1 cellular context compared by ENCODE assay signal in the genomic region with DNA sequence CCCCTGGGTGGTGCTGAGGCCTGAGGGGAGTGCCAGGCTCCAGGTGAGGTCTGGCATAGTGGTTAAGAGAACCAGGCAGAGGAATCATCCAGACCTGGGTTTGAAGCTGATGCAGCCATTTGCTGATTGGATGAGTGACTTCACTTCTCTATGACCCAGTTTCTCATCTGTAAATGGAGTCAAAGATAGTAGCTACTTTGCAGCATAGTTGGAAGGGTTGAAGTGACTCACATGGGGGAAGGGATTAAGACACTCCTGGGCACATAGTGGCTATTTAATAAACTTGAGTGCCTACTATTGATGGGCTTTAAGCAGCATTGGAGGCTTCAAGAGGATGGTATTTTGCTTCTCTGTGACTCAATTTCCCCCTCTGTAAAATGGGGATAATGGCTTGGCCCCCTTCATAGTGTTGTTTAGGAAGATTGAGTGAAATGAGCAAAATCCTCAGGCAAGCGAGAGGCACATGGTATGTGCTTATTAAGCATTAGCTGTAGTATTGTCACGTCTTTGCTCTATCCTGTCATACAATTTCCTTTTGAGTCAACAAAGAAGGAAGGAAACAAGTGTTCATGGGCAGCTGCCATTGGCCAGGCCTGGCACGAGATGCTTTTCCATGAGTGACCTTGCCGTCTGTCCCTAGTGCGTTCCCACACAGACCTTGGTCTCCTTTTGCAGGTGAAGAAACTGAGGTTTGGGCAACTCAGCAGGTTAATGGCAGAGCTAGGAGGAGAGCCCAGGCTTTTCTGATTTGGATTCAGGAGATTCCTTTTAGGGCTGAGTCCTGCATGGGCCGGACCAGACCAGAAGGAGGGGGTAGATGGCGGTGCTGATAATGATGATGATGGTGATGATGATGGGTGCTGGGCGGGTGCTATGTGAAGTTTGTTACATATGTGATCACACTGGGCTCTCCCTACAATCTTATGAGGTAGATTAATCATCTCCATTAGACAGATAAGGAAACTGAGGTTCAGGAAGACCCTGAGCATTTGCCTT.
TF ChIP-seq lines count a peak whose summit lies in the region.

No MANE protein-coding gene starts in this region.

TF ChIP-seq in IMR-90, 13 proteins besides CTCF, POLR2A, EP300 and RAD21:
- TF ChIP-seq MXI1 (IDR thresholded peaks at IDR 0.05; ENCODE audit: borderline replicate concordance, low read depth, low read length) (no peak), RCOR1 (IDR thresholded peaks at IDR 0.05; ENCODE audit: insufficient replicate concordance, low read length) (no peak), FOS (IDR thresholded peaks at IDR 0.05; ENCODE audit: low read depth, low read length) (no peak), CEBPB (IDR thresholded peaks at IDR 0.05; ENCODE audit: low read depth, low read length) (no peak)
TF ChIP-seq in IMR-90: peak in this region for 0.
